8 cellular contexts compared by ENCODE assay signal in the genomic region with DNA sequence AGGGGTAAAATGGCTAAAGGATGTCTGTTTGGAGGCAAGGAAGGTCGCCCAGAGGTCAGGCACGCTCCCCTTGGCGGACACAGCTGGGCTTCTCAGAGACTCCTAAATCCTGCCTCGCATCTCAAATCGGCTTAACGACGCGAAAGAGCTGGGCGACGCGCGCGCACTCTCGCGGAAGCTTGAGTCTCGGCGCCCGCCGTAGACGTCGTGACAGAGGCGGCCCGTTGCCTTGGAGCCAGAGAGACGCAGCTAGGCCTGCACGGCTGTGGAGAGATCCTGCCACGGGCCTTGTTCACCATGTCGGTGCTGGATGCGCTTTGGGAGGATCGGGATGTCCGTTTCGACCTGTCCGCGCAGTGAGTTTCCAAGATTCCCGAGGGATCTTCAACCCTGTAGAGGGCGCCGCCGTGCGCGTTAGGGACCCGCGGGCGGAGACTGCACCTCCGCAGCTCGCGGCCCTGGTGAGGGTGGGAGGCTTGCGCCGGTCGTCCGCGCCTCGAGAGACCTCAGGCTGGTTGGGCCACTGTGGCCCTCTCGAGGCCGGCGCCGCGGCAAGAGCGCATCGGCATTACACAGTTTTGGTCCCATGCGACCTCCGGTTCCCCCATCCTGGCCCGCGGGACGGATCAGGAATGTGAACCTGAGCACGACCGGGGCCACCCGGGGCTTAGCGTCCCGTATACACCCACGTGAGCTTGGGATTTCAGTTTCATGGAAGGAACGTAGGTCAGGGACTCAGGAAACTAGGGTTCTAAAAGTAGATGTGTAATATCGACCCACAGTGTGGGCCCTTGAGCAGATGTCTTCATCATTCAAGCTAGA. TPM values are rescaled to one million over a fixed set of nuclear protein-coding genes. Genes with fewer than 3 reads are reported as not detected.
DNase-seq lines count a peak whose midpoint lies in the region; ATAC-seq, FAIRE-seq and TF ChIP-seq lines count a peak whose summit lies in the region.

A gene (plus strand): TSS at position 238 of the 822 bp plus-strand sequence. CDS start 60 bp downstream, at position 298.

- TF ChIP-seq POLR2A in HepG2 (IDR thresholded peaks at IDR 0.05; ENCODE audit: insufficient read depth in 1 of 2, low read depth in 2 of 2, low read length in 2 of 2): peak; percentile 39 to 55

- peaks cover 18% of the 10 kb centered on the region for H3K4me1 Mint-ChIP-seq in activated CD4-positive, alpha-beta T cell treated with anti-CD3 and anti-CD28 coated beads, Interleukin-2, amount 10 ng/mL, durations not matched to agents 7 days and 5 days

- peak within 1 kb of the TSS; percentile 84 for H3K4me3 Mint-ChIP-seq in activated CD4-positive, alpha-beta T cell treated with anti-CD3 and anti-CD28 coated beads, Interleukin-2, amount 10 ng/mL, durations not matched to agents 7 days and 5 days

- CTCF ChIA-PET in AG04449 (lab: Yijun Ruan, JAX): interaction anchor here (0.7 to 3.4 kb wide), 12 partner anchors 9 to 354 kb away, joined by 3 to 20 read pairs (median 4); no protein-coding TSS in a partner anchor
- CTCF ChIA-PET in activated CD4-positive, alpha-beta T cell treated with anti-CD3 and anti-CD28 coated beads, Interleukin-2, amount 10 ng/mL, durations not matched to agents 7 days and 5 days (lab: Charles Lee): interaction anchor here (0.8 to 1.8 kb wide), 4 partner anchors 8 to 15 kb away, joined by 3 to 10 read pairs (median 3); no protein-coding TSS in a partner anchor
- CTCF ChIA-PET in HepG2 (lab: Yijun Ruan, JAX; ENCODE audit: low intra/inter-chr PET ratio, low total read pairs): interaction anchor here (1.3 kb wide), 1 partner anchor 49 kb away, joined by 10 read pairs; no protein-coding TSS in a partner anchor

- intact Hi-C loops in HepG2 (cut with micrococcal nuclease; ENCODE audit: unreplicated experiment): loop anchor here (5.0 kb wide), 2 partner anchors 43 to 93 kb away; a partner anchor contains a TSS

- H3K36me3 Mint-ChIP-seq in activated CD4-positive, alpha-beta T cell treated with anti-CD3 and anti-CD28 coated beads, Interleukin-2, amount 10 ng/mL, durations not matched to agents 7 days and 5 days (ENCODE audit: low read depth): no peaks in the 10 kb centered on the region

- H3K4me3 ChIP-seq in AG04449 (ENCODE audit: low read depth, low read length): peak within 1 kb of the TSS; percentile 81
- H3K4me3 ChIP-seq in HepG2 (replicated peaks in 1 of 3; ENCODE audit: insufficient read depth in 1 of 3, low read depth in 2 of 3, low read length in 3 of 3): peak within 1 kb of the TSS; percentile 62 to 85 (median 85)

- no peak for FAIRE-seq in HepG2 (lab: Jason Lieb, UNC)

- H3K36me3 ChIP-seq in HepG2 (replicated peaks in 1 of 2; ENCODE audit: control insufficient read depth in 1 of 2, insufficient read depth in 2 of 2, low read length in 2 of 2): peaks cover 0 to 5% of the 10 kb centered on the region in 2 experiments; a peak in 1 of 5 replicates

- no peak for TF ChIP-seq EP300 in HepG2 (IDR thresholded peaks at IDR 0.05; ENCODE audit: low read depth in 2 of 2, low read length in 2 of 2)
- peak; percentile 12; the same call in 1 of the 2 replicates for TF ChIP-seq EP300 in HepG2 (CRISPR knock-in tag; IDR thresholded peaks at IDR 0.05; ENCODE audit: borderline replicate concordance)

- peak within 1 kb of the TSS; percentile 70 for H3K9ac ChIP-seq in HepG2 (ENCODE audit: insufficient read depth, low read depth, low read length)

- no peaks in the 10 kb centered on the region for H3K27me3 Mint-ChIP-seq in activated CD4-positive, alpha-beta T cell treated with anti-CD3 and anti-CD28 coated beads, Interleukin-2, amount 10 ng/mL, durations not matched to agents 7 days and 5 days

- H3K4me2 ChIP-seq in HepG2 (ENCODE audit: low read depth, low read length): peak within 1 kb of the TSS; percentile 94

- H3K27ac Mint-ChIP-seq in activated CD4-positive, alpha-beta T cell treated with anti-CD3 and anti-CD28 coated beads, Interleukin-2, amount 10 ng/mL, durations not matched to agents 7 days and 5 days: peak within 1 kb of the TSS; percentile 65

- no peaks in the 10 kb centered on the region for H3K79me2 ChIP-seq in HepG2 (ENCODE audit: insufficient read depth, low read length)

- peak; percentile 82 for TF ChIP-seq RAD21 in HepG2 (CRISPR knock-in tag; IDR thresholded peaks at IDR 0.05)

- BruUV-seq in HepG2 (replicated peaks; lab: Mats Ljungman, UMichigan): no TSS peak

- no peaks in the 10 kb centered on the region; a peak in 1 of 5 replicates for H3K27me3 ChIP-seq in HepG2 (ENCODE audit: control insufficient read depth in 1 of 2, insufficient read depth in 2 of 2, low read length in 2 of 2)

- ATAC-seq in GM18873 (IDR thresholded peaks at IDR 0.05; ENCODE audit: low FRiP score, unreplicated experiment): peak; percentile 86
- peak; percentile 93 for ATAC-seq in HG03139 (IDR thresholded peaks at IDR 0.05; ENCODE audit: unreplicated experiment)
- ATAC-seq in HepG2: peak; percentile 95

- POLR2A ChIA-PET in AG04449 (lab: Yijun Ruan, JAX): interaction anchor here (0.6 to 1.5 kb wide), 3 partner anchors 16 to 319 kb away, joined by 4 to 5 read pairs (median 4); a partner anchor contains a TSS
- POLR2A ChIA-PET in activated CD4-positive, alpha-beta T cell treated with anti-CD3 and anti-CD28 coated beads, Interleukin-2, amount 10 ng/mL, durations not matched to agents 7 days and 5 days (lab: Charles Lee): no interaction called here
- POLR2A ChIA-PET in HepG2 (lab: Yijun Ruan, JAX): interaction anchor here (0.7 to 1.8 kb wide), 9 partner anchors 9 to 1236 kb away, joined by 3 to 7 read pairs (median 4); a partner anchor contains a TSS

- DNase-seq in AG04449 (ENCODE audit: low read depth, low spot score): peak; percentile 41
- DNase-seq in NCI-H460 (ENCODE audit: extremely low read depth, low read depth): peak; percentile 50
- DNase-seq in activated CD4-positive, alpha-beta T cell treated with anti-CD3 and anti-CD28 coated beads, Interleukin-2, amount 10 ng/mL, durations not matched to agents 7 days and 5 days: peak; percentile 79
- DNase-seq in dermis blood vessel endothelial cell: peak; percentile 92
- peak; percentile 64 for DNase-seq in HepG2 (ENCODE audit: low spot score)
- DNase-seq in stimulated activated CD4-positive, alpha-beta T cell treated with anti-CD3 and anti-CD28 coated beads, Interleukin-2, amount 100 ng/mL, for 48 hours: peak; percentile 69 to 77

- H2AFZ ChIP-seq in HepG2 (ENCODE audit: low read length): peak within 1 kb of the TSS; percentile 88

- in situ Hi-C loops in HepG2 (cut with HindIII; ENCODE audit: extremely low pct_ligation_motif_present, low pct_unique_long_range_greater_than_20kb): no loop called here

- no peaks in the 10 kb centered on the region for H3K9me3 ChIP-seq in HepG2 (ENCODE audit: low read length)

- TF ChIP-seq CTCF in AG04449 (IDR thresholded peaks at IDR 0.05; ENCODE audit: insufficient read depth, low read length, missing control alignments) (peak; percentile 47), HepG2 (CRISPR knock-in tag; IDR thresholded peaks at IDR 0.05) (peak; percentile 97)

- peaks cover 55% of the 10 kb centered on the region for H3K4me1 ChIP-seq in HepG2 (ENCODE audit: insufficient read depth, low read length)

- H4K20me1 ChIP-seq in HepG2 (ENCODE audit: insufficient read depth, low read length): no peaks in the 10 kb centered on the region

- no peaks in the 10 kb centered on the region for H3K9me3 Mint-ChIP-seq in activated CD4-positive, alpha-beta T cell treated with anti-CD3 and anti-CD28 coated beads, Interleukin-2, amount 10 ng/mL, durations not matched to agents 7 days and 5 days

- WGBS in HepG2 (ENCODE audit: low lambda C conversion rate): 2% methylated on average over 46 of the region's 71 CpGs

- H3K27ac ChIP-seq in HepG2 (ENCODE audit: extremely low read length, insufficient read depth, low read length): no peak within 1 kb of the TSS

TF ChIP-seq in HepG2, 621 proteins besides CTCF, POLR2A, EP300 and RAD21 (continues in another document):
- TF ChIP-seq RFX3 (CRISPR knock-in tag; IDR thresholded peaks at IDR 0.05) (peak; percentile 93), ZNF556 (CRISPR knock-in tag; IDR thresholded peaks at IDR 0.05; ENCODE audit: borderline replicate concordance) (peak; percentile 75)

RNA-seq across cellular contexts. Expression of the gene that starts here (rescaled TPM):
- total RNA-seq in NCI-H460 (2014; rRNA removed; shearing (Covaris generic)): 5.4 and 6.2 TPM in 2 replicates
- 4.4 and 7.0 TPM in 2 replicates for polyA plus RNA-seq in NCI-H460 (2014; cell fraction: nucleus; rRNA removed)
- total RNA-seq in activated CD4-positive, alpha-beta T cell treated with anti-CD3 and anti-CD28 coated beads, Interleukin-2, amount 10 ng/mL, durations not matched to agents 7 days and 5 days: 1 to 10 TPM; 1.3 to 1.4 TPM
- total RNA-seq in dermis blood vessel endothelial cell (2.1 and 3.2 TPM in 2 replicates), HepG2 (2016; rRNA removed; fragmentation: Illumina TruSeq; extraction: Trizol) (3.3 and 4.5 TPM in 2 replicates)
- 0.71 and 0.88 TPM in 2 replicates for total RNA-seq in HepG2 (2016; cell fraction: cytosol; rRNA removed; fragmentation: Illumina TruSeq; extraction: Trizol; ENCODE audit: low read depth)
- total RNA-seq in HepG2 (2016; cell fraction: insoluble cytoplasmic fraction; rRNA removed; fragmentation: Illumina TruSeq; extraction: Trizol): 3.7 and 4.8 TPM in 2 replicates
- total RNA-seq in HepG2 (2016; cell fraction: membrane; rRNA removed; fragmentation: Illumina TruSeq; extraction: Trizol): 1.5 and 2.2 TPM in 2 replicates
- 4.6 and 8.1 TPM in 2 replicates for total RNA-seq in HepG2 (2016; cell fraction: nucleus; rRNA removed; fragmentation: Illumina TruSeq; extraction: Trizol)
- 1.7 and 1.8 TPM in 2 replicates for polyA plus RNA-seq in HepG2 (2011; rRNA removed)
- 1.4 and 2.0 TPM in 2 replicates for polyA plus RNA-seq in HepG2 (2011; cell fraction: cytosol; rRNA removed)
- polyA plus RNA-seq in HepG2 (2011; cell fraction: nucleus; rRNA removed): 3.7 and 5.4 TPM in 2 replicates
- polyA plus RNA-seq in HepG2 (2012): 2.6 and 2.8 TPM in 2 replicates
- polyA plus RNA-seq in HepG2 (2016; cell fraction: cytosol; fragmentation: Illumina TruSeq; extraction: Trizol; ENCODE audit: low read depth): 0.44 and 0.62 TPM in 2 replicates
- polyA plus RNA-seq in HepG2 (2016; cell fraction: insoluble cytoplasmic fraction; fragmentation: Illumina TruSeq; extraction: Trizol; ENCODE audit: low read depth): 3.4 and 4.2 TPM in 2 replicates
- polyA plus RNA-seq in HepG2 (2016; cell fraction: membrane; fragmentation: Illumina TruSeq; extraction: Trizol; ENCODE audit: low read depth): 1.0 and 1.2 TPM in 2 replicates
- 12.1 and 12.6 TPM in 2 replicates for polyA plus RNA-seq in HepG2 (2016; cell fraction: nucleus; fragmentation: Illumina TruSeq; extraction: Trizol; ENCODE audit: insufficient read depth, low read depth)
- polyA minus RNA-seq in HepG2 (2011; rRNA and poly(A)+ RNA removed; ENCODE audit: low replicate concordance): 1.4 TPM in 1 of 2 replicates, not detected in the other
- polyA minus RNA-seq in HepG2 (2011; cell fraction: cytosol; rRNA and poly(A)+ RNA removed): 1.4 and 2.7 TPM in 2 replicates
- 6.2 and 8.1 TPM in 2 replicates for polyA minus RNA-seq in HepG2 (2011; cell fraction: nucleus; rRNA and poly(A)+ RNA removed)

Comparison
In these comparisons a context has a peak if more than half of its experiments do, and no peak if none do; other contexts are left out.
1. DNase-seq: peak in every context shown above with its lines; median percentile 92 in dermis blood vessel endothelial cell; 79 in activated CD4-positive, alpha-beta T cell treated with anti-CD3 and anti-CD28 coated beads, Interleukin-2, amount 10 ng/mL, durations not matched to agents 7 days and 5 days; 73 in stimulated activated CD4-positive, alpha-beta T cell treated with anti-CD3 and anti-CD28 coated beads, Interleukin-2, amount 100 ng/mL, for 48 hours; 64 in HepG2; 50 in NCI-H460; 41 in AG04449.